ENCODE assay signal across 22 cellular contexts in the genomic region with DNA sequence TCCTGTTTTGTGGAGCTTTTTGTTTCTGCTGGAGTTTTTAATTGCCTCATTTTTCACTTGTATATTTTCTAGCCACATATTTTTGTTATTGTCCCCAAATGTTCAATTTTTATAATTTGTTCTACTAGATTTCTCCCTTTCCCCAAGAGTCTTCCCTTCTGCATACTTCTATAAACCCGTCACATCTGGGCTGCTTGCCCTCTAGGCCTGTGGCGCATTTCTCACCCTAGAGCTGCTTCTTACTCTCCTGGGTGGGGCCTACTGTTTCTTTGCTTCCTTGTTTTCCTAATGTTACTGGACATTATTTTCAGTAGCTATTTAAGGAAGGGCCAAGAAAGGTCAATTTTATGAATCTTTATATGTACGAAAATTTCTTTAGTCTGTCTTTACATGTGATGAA. TPM values are rescaled to one million over a fixed set of nuclear protein-coding genes. Genes with fewer than 3 reads are reported as not detected.
"Had no signal": no experiment of that assay in that cellular context is flagged by ENCODE, and none has a peak within 500 bp of the region (broad histone marks: within the 10 kb centered on the region; RNA-seq: fewer than 3 reads in every experiment).

No MANE protein-coding gene starts in this region.

- H3K4me1 ChIP-seq: parathyroid adenoma, testis had no signal

- FAIRE-seq: colon, endometrium had no signal

- DNase-seq: activated CD4-positive, alpha-beta memory T cell treated with anti-CD3 and anti-CD28 coated beads for 36 hours; activated CD4-positive, alpha-beta T cell treated with anti-CD3 and anti-CD28 coated beads for 36 hours; activated CD8-positive, alpha-beta memory T cell treated with anti-CD3 and anti-CD28 coated beads, Interleukin-2, amount 10 ng/mL, durations not matched to agents 7 days and 5 days; activated effector memory CD4-positive, alpha-beta T cell treated with Interleukin-2 at 50 U/mL for 16 hours; activated naive CD4-positive, alpha-beta T cell treated with anti-CD3 and anti-CD28 coated beads, Interleukin-2, amount 50 U/mL, for 16 hours; activated T-cell treated with anti-CD3 and anti-CD28 coated beads, Interleukin-2, amount 50 U/mL, for 1 hour; islet precursor cell; naive B cell; sigmoid colon; stimulated activated CD4-positive, alpha-beta T cell treated with anti-CD3 and anti-CD28 coated beads, Interleukin-1b, Interleukin-23, amount 100 ng/mL, for 48 hours; stimulated activated naive CD8-positive, alpha-beta T cell treated with anti-CD3 and anti-CD28 coated beads, Interleukin-15, amount 100 ng/mL, for 72 hours; T-helper 17 cell; testis; upper lobe of right lung had no signal

- H3K4me3 ChIP-seq: cardiac muscle cell, hepatocyte, sigmoid colon, testis, upper lobe of right lung had no signal

- H3K27ac ChIP-seq: cardiac muscle cell, hepatocyte, parathyroid adenoma, sigmoid colon, testis, upper lobe of right lung had no signal

- H3K27me3 ChIP-seq: cardiac muscle cell, hepatocyte, sigmoid colon, testis, upper lobe of right lung had no signal

- H3K9me3 ChIP-seq: sigmoid colon, testis, upper lobe of right lung had no signal

- H3K36me3 ChIP-seq: cardiac muscle cell, sigmoid colon, upper lobe of right lung had no signal

- ATAC-seq: activated CD4-positive, alpha-beta T cell treated with anti-CD3 and anti-CD28 coated beads for 36 hours; activated CD8-positive, alpha-beta memory T cell treated with anti-CD3 and anti-CD28 coated beads, Interleukin-2, amount 10 ng/mL, durations not matched to agents 7 days and 5 days; left lobe of liver; stimulated activated naive CD8-positive, alpha-beta T cell treated with anti-CD3 and anti-CD28 coated beads, Interleukin-15, amount 100 ng/mL, for 72 hours; T-helper 17 cell; upper lobe of right lung had no signal

RNA-seq across cellular contexts. Expression of a gene that starts 51.5 kb away (rescaled TPM):
- total RNA-seq: activated CD4-positive, alpha-beta memory T cell treated with anti-CD3 and anti-CD28 coated beads for 36 hours; activated CD4-positive, alpha-beta T cell treated with anti-CD3 and anti-CD28 coated beads for 36 hours; activated CD8-positive, alpha-beta memory T cell treated with anti-CD3 and anti-CD28 coated beads, Interleukin-2, amount 10 ng/mL, durations not matched to agents 7 days and 5 days; cardiac muscle cell; esophagus mucosa; glomerular endothelial cell; left lobe of liver; T-helper 17 cell; upper lobe of right lung had no signal
